4 cellular contexts compared by ENCODE assay signal in genomic region chr5:91042225-91042624, GRCh38.
"Had no signal": no experiment of that assay in that cellular context is flagged by ENCODE, and none has a peak within 500 bp of the region (broad histone marks: within the 10 kb centered on the region; RNA-seq: fewer than 3 reads in every experiment).

No MANE protein-coding gene starts in this region.

- H3K27ac ChIP-seq: HL-60 had no signal

- H3K4me3 ChIP-seq: GM23338 had no signal

- DNase-seq: H9, HCEC 1CT had no signal

- ATAC-seq: GM23338 had no signal
